13 cellular contexts compared by ENCODE assay signal in the genomic region with DNA sequence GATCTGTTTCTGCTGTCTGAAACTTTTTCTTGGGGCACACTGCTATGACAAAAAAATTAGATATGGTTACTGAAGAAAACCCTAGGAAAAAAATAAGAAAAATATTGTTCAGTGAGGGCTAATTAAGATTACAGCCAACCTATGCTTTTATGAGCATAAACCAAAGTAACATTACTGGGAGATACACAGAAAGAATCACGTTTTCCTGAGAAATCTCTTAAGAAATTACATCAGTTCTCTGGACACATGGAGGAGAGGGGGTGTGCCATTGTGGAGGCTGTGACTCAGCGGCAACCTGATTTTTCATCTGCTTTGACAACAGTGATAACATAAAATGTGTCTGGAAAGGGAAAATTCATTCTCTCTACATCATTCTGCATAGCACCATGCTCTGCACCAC. TPM values are rescaled to one million over a fixed set of nuclear protein-coding genes. Genes with fewer than 3 reads are reported as not detected.
DNase-seq lines count a peak whose midpoint lies in the region; ATAC-seq and TF ChIP-seq lines count a peak whose summit lies in the region.
"Had no signal": no experiment of that assay in that cellular context is flagged by ENCODE, and none has a peak within 500 bp of the region (broad histone marks: within the 10 kb centered on the region; RNA-seq: fewer than 3 reads in every experiment).

No MANE protein-coding gene starts in this region.

- no peak for TF ChIP-seq CTCF in epithelial cell of esophagus (IDR thresholded peaks at IDR 0.05; ENCODE audit: insufficient read depth, low read depth, low read length, missing control alignments)

- no peak for ATAC-seq in HG02870 (IDR thresholded peaks at IDR 0.05; ENCODE audit: unreplicated experiment)
- ATAC-seq: activated CD4-positive, alpha-beta T cell treated with anti-CD3 and anti-CD28 coated beads for 36 hours; activated T-helper 17 cell treated with anti-CD3 and anti-CD28 coated beads, Interleukin-2, amount 50 U/mL, for 72 hours had no signal

- in situ Hi-C loops in Caki2 (cut with HindIII; ENCODE audit: low pct_unique_long_range_greater_than_20kb, low sequenced_read_pairs): no loop called here

- no peak overlapping the region for H3K4me3 ChIP-seq in epithelial cell of esophagus (ENCODE audit: low read length)
- H3K4me3 ChIP-seq: stomach had no signal

- DNase-seq in Caki2 (ENCODE audit: low read depth) (peak; percentile 6), OCI-M1 (lab: John Stamatoyannopoulos, UW) (peak; percentile 67), epithelial cell of esophagus (ENCODE audit: low read depth) (peak; percentile 49), myocyte (ENCODE audit: low read depth) (peak; percentile 39), HuH-7.5 (ENCODE audit: low spot score) (no peak)
- no peak for DNase-seq in stimulated activated CD8-positive, alpha-beta memory T cell treated with anti-CD3 and anti-CD28 coated beads, Interleukin-4, amount 100 ng/mL, for 48 hours
- no peak for DNase-seq in activated T-cell treated with anti-CD3 and anti-CD28 coated beads, Interleukin-2, amount 50 U/mL, for 48 hours
- DNase-seq: activated CD4-positive, alpha-beta T cell treated with anti-CD3 and anti-CD28 coated beads for 36 hours; retina; stomach; T-helper 1 cell had no signal

RNA-seq across cellular contexts. Expression of a gene that starts 13.4 kb away (rescaled TPM):
- 10.8 and 23.6 TPM in 2 replicates for total RNA-seq in Caki2 (2014; rRNA removed; shearing (Covaris generic); ENCODE audit: low replicate concordance)
- total RNA-seq in myocyte: 5.9 and 6.2 TPM in 2 replicates
- 6.5 TPM for polyA plus RNA-seq in myocyte (2012)

RNA-seq across cellular contexts. Expression of a gene that starts 41.2 kb away (rescaled TPM):
- 7.6 and 11.0 TPM in 2 replicates for total RNA-seq in Caki2 (2014; rRNA removed; shearing (Covaris generic); ENCODE audit: low replicate concordance)
- 4.8 and 8.3 TPM in 2 replicates for total RNA-seq in myocyte
- 6.2 TPM for polyA plus RNA-seq in myocyte (2012)

RNA-seq across cellular contexts. Expression of a gene that starts 54.5 kb away (rescaled TPM):
- total RNA-seq in Caki2 (2014; rRNA removed; shearing (Covaris generic); ENCODE audit: low replicate concordance): 4.3 and 5.3 TPM in 2 replicates
- total RNA-seq in myocyte: 8.8 and 10.6 TPM in 2 replicates
- 14.5 TPM for polyA plus RNA-seq in myocyte (2012)
- total RNA-seq: activated CD4-positive, alpha-beta T cell treated with anti-CD3 and anti-CD28 coated beads for 36 hours; activated T-helper 17 cell treated with anti-CD3 and anti-CD28 coated beads, Interleukin-2, amount 50 U/mL, for 72 hours had no signal

Comparison
In these comparisons a context has a peak if more than half of its experiments do, and no peak if none do; other contexts are left out.
1. DNase-seq: peak in Caki2 (single experiment), OCI-M1 (single experiment), epithelial cell of esophagus (single experiment) and myocyte (single experiment); none in stimulated activated CD8-positive, alpha-beta memory T cell treated with anti-CD3 and anti-CD28 coated beads, Interleukin-4, amount 100 ng/mL, for 48 hours (single experiment), activated T-cell treated with anti-CD3 and anti-CD28 coated beads, Interleukin-2, amount 50 U/mL, for 48 hours (0 of 2) and HuH-7.5 (single experiment).